Comparison of ENCODE assay signal across 21 cellular contexts in the genomic region with DNA sequence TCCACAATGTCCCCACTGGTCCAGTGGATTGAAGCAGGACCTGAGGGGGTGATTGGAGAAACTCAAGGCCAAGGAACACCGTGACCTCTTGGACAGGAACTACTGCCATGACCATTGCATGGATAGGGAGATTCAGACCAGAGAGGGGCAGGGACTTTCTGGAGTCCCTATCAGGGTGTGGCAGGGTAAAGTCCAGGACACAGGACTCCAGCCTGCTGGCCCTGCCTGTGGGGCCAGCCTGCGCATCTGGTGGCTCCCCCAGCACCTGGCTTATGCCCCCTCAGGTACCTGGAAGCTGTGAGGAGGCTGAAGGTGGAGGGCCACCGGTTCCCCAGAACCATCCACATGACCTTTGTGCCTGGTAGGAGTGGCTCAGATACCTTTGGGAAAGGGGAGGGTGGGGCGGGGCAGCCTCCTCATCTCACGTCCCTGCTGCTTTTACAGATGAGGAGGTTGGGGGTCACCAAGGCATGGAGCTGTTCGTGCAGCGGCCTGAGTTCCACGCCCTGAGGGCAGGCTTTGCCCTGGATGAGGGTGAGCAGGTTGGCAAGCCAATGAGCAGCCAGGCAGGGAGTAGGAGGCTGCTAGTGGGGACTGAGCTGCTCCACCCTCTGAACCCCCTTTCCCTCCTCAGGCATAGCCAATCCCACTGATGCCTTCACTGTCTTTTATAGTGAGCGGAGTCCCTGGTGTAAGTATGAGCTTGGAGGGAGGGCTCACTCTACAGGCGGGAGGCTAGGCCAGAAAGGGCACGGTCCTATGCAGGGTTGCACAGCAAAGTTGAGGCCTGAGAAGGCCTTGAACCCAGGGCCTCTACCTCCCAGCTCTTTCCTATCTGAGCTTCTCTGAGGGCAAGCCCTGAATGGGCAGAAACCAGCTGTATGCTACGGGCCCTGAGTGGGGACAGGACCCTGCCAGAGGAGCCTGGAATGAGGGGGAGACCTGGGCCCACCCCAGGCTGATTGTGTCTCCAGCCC. TPM values are rescaled to one million over a fixed set of nuclear protein-coding genes. Genes with fewer than 3 reads are reported as not detected.
DNase-seq lines count a peak whose midpoint lies in the region; ATAC-seq, FAIRE-seq and TF ChIP-seq lines count a peak whose summit lies in the region.
"Had no signal": no experiment of that assay in that cellular context is flagged by ENCODE, and none has a peak within 500 bp of the region (broad histone marks: within the 10 kb centered on the region; RNA-seq: fewer than 3 reads in every experiment).

No MANE protein-coding gene starts in this region.

- H3K27ac ChIP-seq in K562 (ENCODE audit: extremely low read depth, low read depth, low read length), result no peak overlapping the region
- H3K27ac ChIP-seq: adrenal gland, HL-60, KMS-11 had no signal

- H3K27me3 Mint-ChIP-seq in neural crest cell (ENCODE audit: low read depth), result peaks cover 13% of the 10 kb centered on the region

- CTCF ChIA-PET in K562 (lab: Yijun Ruan, JAX; ENCODE audit: low intra/inter-chr PET ratio), result no interaction called here

- peaks cover 32% of the 10 kb centered on the region; the same call in 2 of the 3 replicates for H3K36me3 ChIP-seq in K562 (ENCODE audit: control insufficient read depth, insufficient read depth, low read length)
- H3K36me3 ChIP-seq: adrenal gland had no signal

- ATAC-seq in K562, result no peak
- ATAC-seq: activated T-cell treated with anti-CD3 and anti-CD28 coated beads, Interleukin-2, amount 50 U/mL, for 72 hours; GM23338; left cardiac atrium had no signal

- intact Hi-C loops in K562 (cut with micrococcal nuclease), result no loop called here

- WGBS in K562 (ENCODE audit: insufficient coverage, low coverage, missing lambda C conversion rate), result 74% methylated on average over 3 of the region's 12 CpGs

- peaks cover 41% of the 10 kb centered on the region for H3K79me2 ChIP-seq in K562 (ENCODE audit: control insufficient read depth, insufficient read depth, low read length)

- POLR2A ChIA-PET in K562 (lab: Yijun Ruan, JAX), result interaction anchor here (0.6 to 1.9 kb wide), 5 partner anchors 8 to 1429 kb away, joined by 3 to 10 read pairs (median 3); a partner anchor contains a TSS

- no peak for TF ChIP-seq RAD21 in K562 (CRISPR knock-in tag; conservative IDR thresholded peaks at IDR 0.05 in 1 of 2, IDR thresholded peaks at IDR 0.05 in 1 of 2)

- peaks cover 37% of the 10 kb centered on the region for H3K4me1 Mint-ChIP-seq in neural crest cell

- no peaks in the 10 kb centered on the region for H4K20me1 ChIP-seq in K562 (replicated peaks; ENCODE audit: control insufficient read depth, insufficient read depth, low read length)

- peak overlapping the region; percentile 19 for H3K4me3 Mint-ChIP-seq in neural crest cell
- H3K4me3 Mint-ChIP-seq: activated T-cell treated with anti-CD3 and anti-CD28 coated beads, Interleukin-2, amount 50 U/mL, for 72 hours; GM23338 had no signal

- no peak overlapping the region for H2AFZ ChIP-seq in K562 (ENCODE audit: low read depth, low read length)
- H2AFZ ChIP-seq: GM23338 had no signal

- H3K4me3 ChIP-seq in K562, result no peak overlapping the region
- H3K4me3 ChIP-seq: adrenal gland, GM23338 had no signal

- peak overlapping the region; percentile 60 for H3K4me2 ChIP-seq in K562 (ENCODE audit: insufficient read depth, low read length)
- H3K4me2 ChIP-seq: GM23338, KMS-11 had no signal

- no peaks in the 10 kb centered on the region for H3K27me3 ChIP-seq in K562 (ENCODE audit: control insufficient read depth in 2 of 2, insufficient read depth in 2 of 2, low read length in 2 of 2)
- H3K27me3 ChIP-seq: adrenal gland, BE2C had no signal

- no peak for FAIRE-seq in K562 (lab: Jason Lieb, UNC)
- FAIRE-seq: GM12892, TTC549 had no signal

- no peak overlapping the region for H3K27ac Mint-ChIP-seq in neural crest cell (ENCODE audit: unreplicated experiment)
- H3K27ac Mint-ChIP-seq: GM23338 had no signal

- no peaks in the 10 kb centered on the region for H3K9me1 ChIP-seq in K562 (ENCODE audit: control insufficient read depth, insufficient read depth, low read length)

- TF ChIP-seq CTCF in K562 (IDR thresholded peaks at IDR 0.05 in 2 of 3, conservative IDR thresholded peaks at IDR 0.05 in 1 of 3; ENCODE audit: insufficient read depth in 2 of 3, low read depth in 1 of 3, low read length in 3 of 3) (no peak), neural crest cell (conservative IDR thresholded peaks at IDR 0.05) (no peak)

- H3K4me1 ChIP-seq in K562 (replicated peaks in 1 of 2; ENCODE audit: control insufficient read depth in 2 of 2, insufficient read depth in 2 of 2, low read length in 2 of 2), result peaks cover 32 to 69% of the 10 kb centered on the region in 2 experiments; a peak in 4 of 5 replicates

- H3K9me3 ChIP-seq in K562 (replicated peaks; ENCODE audit: control insufficient read depth, insufficient read depth, low read depth, low read length), result no peaks in the 10 kb centered on the region
- H3K9me3 ChIP-seq: adrenal gland, BE2C had no signal

- DNase-seq in HuH-7 (ENCODE audit: low spot score), result peak; percentile 81
- peak in 1 of 4 experiments; percentile 23 for DNase-seq in K562 (ENCODE audit: extremely low read depth in 1 of 4, low spot score in 3 of 4)
- no peak for DNase-seq in neural crest cell (ENCODE audit: low read depth, low spot score)
- DNase-seq in T-helper 1 cell, result no peak
- DNase-seq in NCI-H1092 treated with DMSO at 0.1 percent for 48 hours (lab: John Stamatoyannopoulos, UW), result no peak
- DNase-seq: activated CD4-positive, alpha-beta T cell treated with anti-CD3 and anti-CD28 coated beads for 48 hours; activated T-cell treated with anti-CD3 and anti-CD28 coated beads, Interleukin-2, amount 50 U/mL, for 72 hours; adrenal gland; BE2C; caudate nucleus; GDM1; left cardiac atrium; NCI-H1092; NCI-H526 treated with DMSO at 0.1 percent for 48 hours; stimulated activated CD4-positive, alpha-beta T cell treated with anti-CD3 and anti-CD28 coated beads, Interleukin-4, amount 100 ng/mL, for 24 hours; stimulated activated CD8-positive, alpha-beta memory T cell treated with anti-CD3 and anti-CD28 coated beads, Interleukin-4, amount 100 ng/mL, for 48 hours had no signal

- BruUV-seq in K562 (replicated peaks; lab: Mats Ljungman, UMichigan), result no TSS peak

- peak overlapping the region in 1 of 2 experiments; percentile 91; a peak in 2 of 4 replicates for H3K9ac ChIP-seq in K562 (ENCODE audit: insufficient read depth in 1 of 2, low read depth in 2 of 2, low read length in 2 of 2)
- H3K9ac ChIP-seq: KMS-11 had no signal

- peaks cover 6% of the 10 kb centered on the region for H3K36me3 Mint-ChIP-seq in neural crest cell (ENCODE audit: low read depth)

- H3K9me3 Mint-ChIP-seq in neural crest cell, result peaks cover 2% of the 10 kb centered on the region
- H3K9me3 Mint-ChIP-seq: activated T-cell treated with anti-CD3 and anti-CD28 coated beads, Interleukin-2, amount 50 U/mL, for 72 hours; GM23338 had no signal

- TF ChIP-seq POLR2A in K562 (conservative IDR thresholded peaks at IDR 0.05), result no peak

- in situ Hi-C loops in K562 (cut with MboI), result no loop called here

- TF ChIP-seq EP300 in K562 (IDR thresholded peaks at IDR 0.05; ENCODE audit: low read length), result no peak

RNA-seq across cellular contexts. Expression of a gene that starts 2.9 kb away (rescaled TPM):
- 84.3 and 247 TPM in 2 replicates for total RNA-seq in K562 (2011; cell fraction: chromatin; rRNA removed; ENCODE audit: low replicate concordance)
- total RNA-seq in K562 (2011; cell fraction: nucleolus; rRNA removed), result 195 and 196 TPM in 2 replicates
- 130 and 134 TPM in 2 replicates for total RNA-seq in K562 (2011; cell fraction: nucleoplasm; rRNA removed)
- total RNA-seq in K562 (2014; rRNA removed) (118 and 179 TPM in 2 replicates), K562 (2014; rRNA removed; fragmentation: Illumina TruSeq; extraction: Trizol) (44.6 and 70.7 TPM in 2 replicates), K562 (2015; rRNA removed; fragmentation: Illumina TruSeq; extraction: Trizol) (93.2 and 96.9 TPM in 2 replicates), K562 (2021) (134 and 138 TPM in 2 replicates), neural crest cell (29.9 and 32.5 TPM in 2 replicates)
- polyA plus RNA-seq in K562 (2011; rRNA removed) (104 and 144 TPM in 2 replicates), K562 (2014; fragmentation: Illumina TruSeq; extraction: Trizol) (123 and 129 TPM in 2 replicates), K562 (2014; fragmentation: Nextera tagmentation; extraction: Ambion mirVana) (100 to 1,000 TPM; 179 to 195 TPM), K562 (2014; rRNA removed) (128 and 136 TPM in 2 replicates)
- polyA plus RNA-seq in K562 (2011; cell fraction: cytosol; rRNA removed), result 184 and 389 TPM in 2 replicates
- 211 and 337 TPM in 2 replicates for polyA plus RNA-seq in K562 (2011; cell fraction: nucleus; rRNA removed)
- 145 and 205 TPM in 2 replicates for polyA plus RNA-seq in K562 (2012)
- polyA minus RNA-seq in K562 (2011; rRNA and poly(A)+ RNA removed), result 63.4 and 90.9 TPM in 2 replicates
- polyA minus RNA-seq in K562 (2011; cell fraction: cytosol; rRNA and poly(A)+ RNA removed), result 94.5 and 118 TPM in 2 replicates
- 79.1 and 86.7 TPM in 2 replicates for polyA minus RNA-seq in K562 (2011; cell fraction: nucleus; rRNA and poly(A)+ RNA removed)

RNA-seq across cellular contexts. Expression of a gene that starts 9.4 kb away (rescaled TPM):
- 184 and 350 TPM in 2 replicates for total RNA-seq in K562 (2011; cell fraction: chromatin; rRNA removed; ENCODE audit: low replicate concordance)
- total RNA-seq in K562 (2011; cell fraction: nucleolus; rRNA removed), result 475 and 490 TPM in 2 replicates
- 538 and 894 TPM in 2 replicates for total RNA-seq in K562 (2011; cell fraction: nucleoplasm; rRNA removed)
- 1,104 and 1,143 TPM in 2 replicates for total RNA-seq in K562 (2014; rRNA removed)
- 811 and 895 TPM in 2 replicates for total RNA-seq in K562 (2014; rRNA removed; fragmentation: Illumina TruSeq; extraction: Trizol)
- 1,065 and 1,147 TPM in 2 replicates for total RNA-seq in K562 (2015; rRNA removed; fragmentation: Illumina TruSeq; extraction: Trizol)
- 917 and 1,045 TPM in 2 replicates for total RNA-seq in K562 (2021)
- 1,156 and 1,373 TPM in 2 replicates for polyA plus RNA-seq in K562 (2011; rRNA removed)
- polyA plus RNA-seq in K562 (2011; cell fraction: cytosol; rRNA removed), result 2,082 and 2,495 TPM in 2 replicates
- polyA plus RNA-seq in K562 (2011; cell fraction: nucleus; rRNA removed), result 709 and 859 TPM in 2 replicates
- polyA plus RNA-seq in K562 (2012), result 1,411 and 1,997 TPM in 2 replicates
- polyA plus RNA-seq in K562 (2014; fragmentation: Illumina TruSeq; extraction: Trizol), result 1,281 and 1,602 TPM in 2 replicates
- 100 to 1,000 TPM; 568 to 871 TPM for polyA plus RNA-seq in K562 (2014; fragmentation: Nextera tagmentation; extraction: Ambion mirVana)
- 1,326 and 1,475 TPM in 2 replicates for polyA plus RNA-seq in K562 (2014; rRNA removed)
- 954 and 1,034 TPM in 2 replicates for polyA minus RNA-seq in K562 (2011; rRNA and poly(A)+ RNA removed)
- polyA minus RNA-seq in K562 (2011; cell fraction: cytosol; rRNA and poly(A)+ RNA removed), result 628 and 690 TPM in 2 replicates
- polyA minus RNA-seq in K562 (2011; cell fraction: nucleus; rRNA and poly(A)+ RNA removed), result 177 and 303 TPM in 2 replicates
- 1,471 and 1,533 TPM in 2 replicates for total RNA-seq in neural crest cell

RNA-seq across cellular contexts. Expression of a gene that starts 11.4 kb away (rescaled TPM):
- total RNA-seq in K562 (2011; cell fraction: chromatin; rRNA removed; ENCODE audit: low replicate concordance), result 1.7 and 7.0 TPM in 2 replicates
- total RNA-seq in K562 (2011; cell fraction: nucleolus; rRNA removed), result 12.5 and 13.2 TPM in 2 replicates
- 9.3 and 10.3 TPM in 2 replicates for total RNA-seq in K562 (2011; cell fraction: nucleoplasm; rRNA removed)
- total RNA-seq in K562 (2014; rRNA removed) (8.4 and 12.2 TPM in 2 replicates), K562 (2014; rRNA removed; fragmentation: Illumina TruSeq; extraction: Trizol) (1.7 and 3.3 TPM in 2 replicates), K562 (2015; rRNA removed; fragmentation: Illumina TruSeq; extraction: Trizol) (7.7 and 8.3 TPM in 2 replicates), K562 (2021) (9.4 and 10.6 TPM in 2 replicates), neural crest cell (12.3 and 14.8 TPM in 2 replicates)
- polyA plus RNA-seq in K562 (2011; rRNA removed) (6.6 and 10.5 TPM in 2 replicates), K562 (2014; fragmentation: Illumina TruSeq; extraction: Trizol) (7.1 and 8.4 TPM in 2 replicates), K562 (2014; fragmentation: Nextera tagmentation; extraction: Ambion mirVana) (1 to 10 TPM in 1 of 2 experiments, under 1 TPM in 1; 0.90 to 2.0 TPM), K562 (2014; rRNA removed) (9.6 and 14.0 TPM in 2 replicates)
- 20.3 and 55.0 TPM in 2 replicates for polyA plus RNA-seq in K562 (2011; cell fraction: cytosol; rRNA removed)
- 5.8 and 7.5 TPM in 2 replicates for polyA plus RNA-seq in K562 (2011; cell fraction: nucleus; rRNA removed)
- 10.5 and 14.1 TPM in 2 replicates for polyA plus RNA-seq in K562 (2012)
- 1.6 and 5.7 TPM in 2 replicates for polyA minus RNA-seq in K562 (2011; rRNA and poly(A)+ RNA removed)
- 4.3 and 7.0 TPM in 2 replicates for polyA minus RNA-seq in K562 (2011; cell fraction: cytosol; rRNA and poly(A)+ RNA removed)
- polyA minus RNA-seq in K562 (2011; cell fraction: nucleus; rRNA and poly(A)+ RNA removed), result 0.54 and 0.78 TPM in 2 replicates

RNA-seq across cellular contexts. Expression of a gene that starts 12.4 kb away (rescaled TPM):
- total RNA-seq in K562 (2011; cell fraction: chromatin; rRNA removed; ENCODE audit: low replicate concordance), result 33.5 and 88.4 TPM in 2 replicates
- 69.5 and 79.0 TPM in 2 replicates for total RNA-seq in K562 (2011; cell fraction: nucleolus; rRNA removed)
- 83.9 and 125 TPM in 2 replicates for total RNA-seq in K562 (2011; cell fraction: nucleoplasm; rRNA removed)
- total RNA-seq in K562 (2014; rRNA removed), result 46.5 and 78.4 TPM in 2 replicates
- 27.4 and 28.3 TPM in 2 replicates for total RNA-seq in K562 (2014; rRNA removed; fragmentation: Illumina TruSeq; extraction: Trizol)
- 33.7 and 34.0 TPM in 2 replicates for total RNA-seq in K562 (2015; rRNA removed; fragmentation: Illumina TruSeq; extraction: Trizol)
- total RNA-seq in K562 (2021), result 65.2 and 68.0 TPM in 2 replicates
- polyA plus RNA-seq in K562 (2011; rRNA removed), result 107 and 114 TPM in 2 replicates
- polyA plus RNA-seq in K562 (2011; cell fraction: cytosol; rRNA removed), result 153 and 233 TPM in 2 replicates
- 82.3 and 118 TPM in 2 replicates for polyA plus RNA-seq in K562 (2011; cell fraction: nucleus; rRNA removed)
- polyA plus RNA-seq in K562 (2012), result 58.2 and 103 TPM in 2 replicates
- polyA plus RNA-seq in K562 (2014; fragmentation: Illumina TruSeq; extraction: Trizol), result 72.2 and 86.5 TPM in 2 replicates
- 10 to 100 TPM; 10.6 to 11.7 TPM for polyA plus RNA-seq in K562 (2014; fragmentation: Nextera tagmentation; extraction: Ambion mirVana)
- 80.5 and 87.3 TPM in 2 replicates for polyA plus RNA-seq in K562 (2014; rRNA removed)
- 50.4 and 76.8 TPM in 2 replicates for polyA minus RNA-seq in K562 (2011; rRNA and poly(A)+ RNA removed)
- 38.9 and 39.4 TPM in 2 replicates for polyA minus RNA-seq in K562 (2011; cell fraction: cytosol; rRNA and poly(A)+ RNA removed)
- 26.3 and 30.1 TPM in 2 replicates for polyA minus RNA-seq in K562 (2011; cell fraction: nucleus; rRNA and poly(A)+ RNA removed)
- 4.7 and 6.2 TPM in 2 replicates for total RNA-seq in neural crest cell

RNA-seq across cellular contexts. Expression of a gene that starts 19.0 kb away (rescaled TPM):
- 3.7 and 14.0 TPM in 2 replicates for total RNA-seq in K562 (2011; cell fraction: chromatin; rRNA removed; ENCODE audit: low replicate concordance)
- total RNA-seq in K562 (2011; cell fraction: nucleolus; rRNA removed), result 5.8 and 7.8 TPM in 2 replicates
- total RNA-seq in K562 (2011; cell fraction: nucleoplasm; rRNA removed), result 4.6 and 5.4 TPM in 2 replicates
- total RNA-seq in K562 (2014; rRNA removed) (4.6 and 4.9 TPM in 2 replicates), K562 (2014; rRNA removed; fragmentation: Illumina TruSeq; extraction: Trizol) (0.73 and 0.93 TPM in 2 replicates), K562 (2015; rRNA removed; fragmentation: Illumina TruSeq; extraction: Trizol) (1.6 and 2.1 TPM in 2 replicates), K562 (2021) (4.7 and 5.7 TPM in 2 replicates), neural crest cell (228 and 235 TPM in 2 replicates)
- polyA plus RNA-seq in K562 (2011; rRNA removed) (3.1 and 5.5 TPM in 2 replicates), K562 (2014; fragmentation: Illumina TruSeq; extraction: Trizol) (2.6 and 4.7 TPM in 2 replicates), K562 (2014; fragmentation: Nextera tagmentation; extraction: Ambion mirVana) (under 1 TPM; 0.06 to 0.07 TPM), K562 (2014; rRNA removed) (5.8 and 6.4 TPM in 2 replicates)
- polyA plus RNA-seq in K562 (2011; cell fraction: cytosol; rRNA removed), result 4.5 and 7.3 TPM in 2 replicates
- polyA plus RNA-seq in K562 (2011; cell fraction: nucleus; rRNA removed), result 15.9 and 21.8 TPM in 2 replicates
- 3.7 and 10.9 TPM in 2 replicates for polyA plus RNA-seq in K562 (2012)
- polyA minus RNA-seq in K562 (2011; rRNA and poly(A)+ RNA removed), result 1.3 and 1.9 TPM in 2 replicates
- 1.4 and 1.6 TPM in 2 replicates for polyA minus RNA-seq in K562 (2011; cell fraction: cytosol; rRNA and poly(A)+ RNA removed)
- polyA minus RNA-seq in K562 (2011; cell fraction: nucleus; rRNA and poly(A)+ RNA removed), result 1.9 and 3.9 TPM in 2 replicates
